In the genomic region with DNA sequence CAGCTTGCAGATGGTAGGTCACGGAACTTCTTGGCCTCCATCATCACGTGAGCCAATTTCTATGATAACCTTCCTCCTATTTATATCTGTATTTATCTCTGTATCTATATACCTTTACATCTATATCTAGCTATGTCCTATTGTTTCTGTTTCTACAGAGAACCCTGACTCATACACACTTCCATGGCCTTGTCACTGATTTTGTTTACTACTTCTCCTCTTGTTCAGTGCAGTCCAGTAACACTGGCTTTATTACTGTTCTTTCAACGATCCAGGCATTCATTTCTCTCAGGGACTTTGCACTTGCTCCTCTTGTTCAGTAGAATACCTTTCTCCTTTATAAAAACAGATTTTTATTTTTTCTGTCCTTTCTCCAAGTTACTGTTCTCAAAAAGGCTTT, we compare ENCODE assay signal across 2 cellular contexts.
TF ChIP-seq lines count a peak whose summit lies in the region.

No MANE protein-coding gene starts in this region.

TF ChIP-seq in GM23338, 12 proteins besides CTCF, POLR2A, EP300 and RAD21:
- no peak for TF ChIP-seq JUNB (IDR thresholded peaks at IDR 0.05; ENCODE audit: unreplicated experiment)
- TF ChIP-seq EZH2phosphoT487 (IDR thresholded peaks at IDR 0.05; ENCODE audit: unreplicated experiment): no peak
- no peak for TF ChIP-seq ZNF114 (CRISPR knock-in tag; IDR thresholded peaks at IDR 0.05)
- no peak for TF ChIP-seq NANOG (IDR thresholded peaks at IDR 0.05; ENCODE audit: borderline replicate concordance)
- TF ChIP-seq, protein P1, sequence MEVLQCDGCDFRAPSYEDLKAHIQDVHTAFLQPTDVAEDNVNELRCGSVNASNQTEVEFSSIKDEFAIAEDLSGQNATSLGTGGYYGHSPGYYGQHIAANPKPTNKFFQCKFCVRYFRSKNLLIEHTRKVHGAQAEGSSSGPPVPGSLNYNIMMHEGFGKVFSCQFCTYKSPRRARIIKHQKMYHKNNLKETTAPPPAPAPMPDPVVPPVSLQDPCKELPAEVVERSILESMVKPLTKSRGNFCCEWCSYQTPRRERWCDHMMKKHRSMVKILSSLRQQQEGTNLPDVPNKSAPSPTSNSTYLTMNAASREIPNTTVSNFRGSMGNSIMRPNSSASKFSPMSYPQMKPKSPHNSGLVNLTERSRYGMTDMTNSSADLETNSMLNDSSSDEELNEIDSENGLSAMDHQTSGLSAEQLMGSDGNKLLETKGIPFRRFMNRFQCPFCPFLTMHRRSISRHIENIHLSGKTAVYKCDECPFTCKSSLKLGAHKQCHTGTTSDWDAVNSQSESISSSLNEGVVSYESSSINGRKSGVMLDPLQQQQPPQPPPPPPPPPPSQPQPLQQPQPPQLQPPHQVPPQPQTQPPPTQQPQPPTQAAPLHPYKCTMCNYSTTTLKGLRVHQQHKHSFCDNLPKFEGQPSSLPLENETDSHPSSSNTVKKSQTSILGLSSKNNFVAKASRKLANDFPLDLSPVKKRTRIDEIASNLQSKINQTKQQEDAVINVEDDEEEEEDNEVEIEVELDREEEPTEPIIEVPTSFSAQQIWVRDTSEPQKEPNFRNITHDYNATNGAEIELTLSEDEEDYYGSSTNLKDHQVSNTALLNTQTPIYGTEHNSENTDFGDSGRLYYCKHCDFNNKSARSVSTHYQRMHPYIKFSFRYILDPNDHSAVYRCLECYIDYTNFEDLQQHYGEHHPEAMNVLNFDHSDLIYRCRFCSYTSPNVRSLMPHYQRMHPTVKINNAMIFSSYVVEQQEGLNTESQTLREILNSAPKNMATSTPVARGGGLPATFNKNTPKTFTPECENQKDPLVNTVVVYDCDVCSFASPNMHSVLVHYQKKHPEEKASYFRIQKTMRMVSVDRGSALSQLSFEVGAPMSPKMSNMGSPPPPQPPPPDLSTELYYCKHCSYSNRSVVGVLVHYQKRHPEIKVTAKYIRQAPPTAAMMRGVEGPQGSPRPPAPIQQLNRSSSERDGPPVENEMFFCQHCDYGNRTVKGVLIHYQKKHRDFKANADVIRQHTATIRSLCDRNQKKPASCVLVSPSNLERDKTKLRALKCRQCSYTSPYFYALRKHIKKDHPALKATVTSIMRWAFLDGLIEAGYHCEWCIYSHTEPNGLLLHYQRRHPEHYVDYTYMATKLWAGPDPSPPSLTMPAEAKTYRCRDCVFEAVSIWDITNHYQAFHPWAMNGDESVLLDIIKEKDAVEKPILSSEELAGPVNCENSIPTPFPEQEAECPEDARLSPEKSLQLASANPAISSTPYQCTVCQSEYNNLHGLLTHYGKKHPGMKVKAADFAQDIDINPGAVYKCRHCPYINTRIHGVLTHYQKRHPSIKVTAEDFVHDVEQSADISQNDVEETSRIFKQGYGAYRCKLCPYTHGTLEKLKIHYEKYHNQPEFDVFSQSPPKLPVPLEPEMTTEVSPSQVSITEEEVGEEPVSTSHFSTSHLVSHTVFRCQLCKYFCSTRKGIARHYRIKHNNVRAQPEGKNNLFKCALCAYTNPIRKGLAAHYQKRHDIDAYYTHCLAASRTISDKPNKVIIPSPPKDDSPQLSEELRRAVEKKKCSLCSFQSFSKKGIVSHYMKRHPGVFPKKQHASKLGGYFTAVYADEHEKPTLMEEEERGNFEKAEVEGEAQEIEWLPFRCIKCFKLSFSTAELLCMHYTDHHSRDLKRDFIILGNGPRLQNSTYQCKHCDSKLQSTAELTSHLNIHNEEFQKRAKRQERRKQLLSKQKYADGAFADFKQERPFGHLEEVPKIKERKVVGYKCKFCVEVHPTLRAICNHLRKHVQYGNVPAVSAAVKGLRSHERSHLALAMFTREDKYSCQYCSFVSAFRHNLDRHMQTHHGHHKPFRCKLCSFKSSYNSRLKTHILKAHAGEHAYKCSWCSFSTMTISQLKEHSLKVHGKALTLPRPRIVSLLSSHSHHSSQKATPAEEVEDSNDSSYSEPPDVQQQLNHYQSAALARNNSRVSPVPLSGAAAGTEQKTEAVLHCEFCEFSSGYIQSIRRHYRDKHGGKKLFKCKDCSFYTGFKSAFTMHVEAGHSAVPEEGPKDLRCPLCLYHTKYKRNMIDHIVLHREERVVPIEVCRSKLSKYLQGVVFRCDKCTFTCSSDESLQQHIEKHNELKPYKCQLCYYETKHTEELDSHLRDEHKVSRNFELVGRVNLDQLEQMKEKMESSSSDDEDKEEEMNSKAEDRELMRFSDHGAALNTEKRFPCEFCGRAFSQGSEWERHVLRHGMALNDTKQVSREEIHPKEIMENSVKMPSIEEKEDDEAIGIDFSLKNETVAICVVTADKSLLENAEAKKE (CRISPR knock-in tag; IDR thresholded peaks at IDR 0.05): no peak
- TF ChIP-seq, protein P2, sequence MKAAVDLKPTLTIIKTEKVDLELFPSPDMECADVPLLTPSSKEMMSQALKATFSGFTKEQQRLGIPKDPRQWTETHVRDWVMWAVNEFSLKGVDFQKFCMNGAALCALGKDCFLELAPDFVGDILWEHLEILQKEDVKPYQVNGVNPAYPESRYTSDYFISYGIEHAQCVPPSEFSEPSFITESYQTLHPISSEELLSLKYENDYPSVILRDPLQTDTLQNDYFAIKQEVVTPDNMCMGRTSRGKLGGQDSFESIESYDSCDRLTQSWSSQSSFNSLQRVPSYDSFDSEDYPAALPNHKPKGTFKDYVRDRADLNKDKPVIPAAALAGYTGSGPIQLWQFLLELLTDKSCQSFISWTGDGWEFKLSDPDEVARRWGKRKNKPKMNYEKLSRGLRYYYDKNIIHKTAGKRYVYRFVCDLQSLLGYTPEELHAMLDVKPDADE (IDR thresholded peaks at IDR 0.05): no peak
- TF ChIP-seq ZNF331 (CRISPR knock-in tag; IDR thresholded peaks at IDR 0.05; ENCODE audit: low read depth): no peak
- TF ChIP-seq EZH2 (IDR thresholded peaks at IDR 0.05; ENCODE audit: low read depth, unreplicated experiment): no peak
- TF ChIP-seq POLR2AphosphoS5 (IDR thresholded peaks at IDR 0.05; ENCODE audit: low read depth): no peak
- TF ChIP-seq CREB1 (CRISPR knock-in tag; IDR thresholded peaks at IDR 0.05; ENCODE audit: low read depth): no peak

TF ChIP-seq in H1, 55 proteins besides CTCF, POLR2A, EP300 and RAD21:
- TF ChIP-seq, protein P3, sequence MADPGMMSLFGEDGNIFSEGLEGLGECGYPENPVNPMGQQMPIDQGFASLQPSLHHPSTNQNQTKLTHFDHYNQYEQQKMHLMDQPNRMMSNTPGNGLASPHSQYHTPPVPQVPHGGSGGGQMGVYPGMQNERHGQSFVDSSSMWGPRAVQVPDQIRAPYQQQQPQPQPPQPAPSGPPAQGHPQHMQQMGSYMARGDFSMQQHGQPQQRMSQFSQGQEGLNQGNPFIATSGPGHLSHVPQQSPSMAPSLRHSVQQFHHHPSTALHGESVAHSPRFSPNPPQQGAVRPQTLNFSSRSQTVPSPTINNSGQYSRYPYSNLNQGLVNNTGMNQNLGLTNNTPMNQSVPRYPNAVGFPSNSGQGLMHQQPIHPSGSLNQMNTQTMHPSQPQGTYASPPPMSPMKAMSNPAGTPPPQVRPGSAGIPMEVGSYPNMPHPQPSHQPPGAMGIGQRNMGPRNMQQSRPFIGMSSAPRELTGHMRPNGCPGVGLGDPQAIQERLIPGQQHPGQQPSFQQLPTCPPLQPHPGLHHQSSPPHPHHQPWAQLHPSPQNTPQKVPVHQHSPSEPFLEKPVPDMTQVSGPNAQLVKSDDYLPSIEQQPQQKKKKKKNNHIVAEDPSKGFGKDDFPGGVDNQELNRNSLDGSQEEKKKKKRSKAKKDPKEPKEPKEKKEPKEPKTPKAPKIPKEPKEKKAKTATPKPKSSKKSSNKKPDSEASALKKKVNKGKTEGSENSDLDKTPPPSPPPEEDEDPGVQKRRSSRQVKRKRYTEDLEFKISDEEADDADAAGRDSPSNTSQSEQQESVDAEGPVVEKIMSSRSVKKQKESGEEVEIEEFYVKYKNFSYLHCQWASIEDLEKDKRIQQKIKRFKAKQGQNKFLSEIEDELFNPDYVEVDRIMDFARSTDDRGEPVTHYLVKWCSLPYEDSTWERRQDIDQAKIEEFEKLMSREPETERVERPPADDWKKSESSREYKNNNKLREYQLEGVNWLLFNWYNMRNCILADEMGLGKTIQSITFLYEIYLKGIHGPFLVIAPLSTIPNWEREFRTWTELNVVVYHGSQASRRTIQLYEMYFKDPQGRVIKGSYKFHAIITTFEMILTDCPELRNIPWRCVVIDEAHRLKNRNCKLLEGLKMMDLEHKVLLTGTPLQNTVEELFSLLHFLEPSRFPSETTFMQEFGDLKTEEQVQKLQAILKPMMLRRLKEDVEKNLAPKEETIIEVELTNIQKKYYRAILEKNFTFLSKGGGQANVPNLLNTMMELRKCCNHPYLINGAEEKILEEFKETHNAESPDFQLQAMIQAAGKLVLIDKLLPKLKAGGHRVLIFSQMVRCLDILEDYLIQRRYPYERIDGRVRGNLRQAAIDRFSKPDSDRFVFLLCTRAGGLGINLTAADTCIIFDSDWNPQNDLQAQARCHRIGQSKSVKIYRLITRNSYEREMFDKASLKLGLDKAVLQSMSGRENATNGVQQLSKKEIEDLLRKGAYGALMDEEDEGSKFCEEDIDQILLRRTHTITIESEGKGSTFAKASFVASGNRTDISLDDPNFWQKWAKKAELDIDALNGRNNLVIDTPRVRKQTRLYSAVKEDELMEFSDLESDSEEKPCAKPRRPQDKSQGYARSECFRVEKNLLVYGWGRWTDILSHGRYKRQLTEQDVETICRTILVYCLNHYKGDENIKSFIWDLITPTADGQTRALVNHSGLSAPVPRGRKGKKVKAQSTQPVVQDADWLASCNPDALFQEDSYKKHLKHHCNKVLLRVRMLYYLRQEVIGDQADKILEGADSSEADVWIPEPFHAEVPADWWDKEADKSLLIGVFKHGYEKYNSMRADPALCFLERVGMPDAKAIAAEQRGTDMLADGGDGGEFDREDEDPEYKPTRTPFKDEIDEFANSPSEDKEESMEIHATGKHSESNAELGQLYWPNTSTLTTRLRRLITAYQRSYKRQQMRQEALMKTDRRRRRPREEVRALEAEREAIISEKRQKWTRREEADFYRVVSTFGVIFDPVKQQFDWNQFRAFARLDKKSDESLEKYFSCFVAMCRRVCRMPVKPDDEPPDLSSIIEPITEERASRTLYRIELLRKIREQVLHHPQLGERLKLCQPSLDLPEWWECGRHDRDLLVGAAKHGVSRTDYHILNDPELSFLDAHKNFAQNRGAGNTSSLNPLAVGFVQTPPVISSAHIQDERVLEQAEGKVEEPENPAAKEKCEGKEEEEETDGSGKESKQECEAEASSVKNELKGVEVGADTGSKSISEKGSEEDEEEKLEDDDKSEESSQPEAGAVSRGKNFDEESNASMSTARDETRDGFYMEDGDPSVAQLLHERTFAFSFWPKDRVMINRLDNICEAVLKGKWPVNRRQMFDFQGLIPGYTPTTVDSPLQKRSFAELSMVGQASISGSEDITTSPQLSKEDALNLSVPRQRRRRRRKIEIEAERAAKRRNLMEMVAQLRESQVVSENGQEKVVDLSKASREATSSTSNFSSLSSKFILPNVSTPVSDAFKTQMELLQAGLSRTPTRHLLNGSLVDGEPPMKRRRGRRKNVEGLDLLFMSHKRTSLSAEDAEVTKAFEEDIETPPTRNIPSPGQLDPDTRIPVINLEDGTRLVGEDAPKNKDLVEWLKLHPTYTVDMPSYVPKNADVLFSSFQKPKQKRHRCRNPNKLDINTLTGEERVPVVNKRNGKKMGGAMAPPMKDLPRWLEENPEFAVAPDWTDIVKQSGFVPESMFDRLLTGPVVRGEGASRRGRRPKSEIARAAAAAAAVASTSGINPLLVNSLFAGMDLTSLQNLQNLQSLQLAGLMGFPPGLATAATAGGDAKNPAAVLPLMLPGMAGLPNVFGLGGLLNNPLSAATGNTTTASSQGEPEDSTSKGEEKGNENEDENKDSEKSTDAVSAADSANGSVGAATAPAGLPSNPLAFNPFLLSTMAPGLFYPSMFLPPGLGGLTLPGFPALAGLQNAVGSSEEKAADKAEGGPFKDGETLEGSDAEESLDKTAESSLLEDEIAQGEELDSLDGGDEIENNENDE (IDR thresholded peaks at IDR 0.05; ENCODE audit: insufficient replicate concordance, low read length): no peak
- TF ChIP-seq SP4 (IDR thresholded peaks at IDR 0.05; ENCODE audit: low read length): no peak
- TF ChIP-seq, protein P4, sequence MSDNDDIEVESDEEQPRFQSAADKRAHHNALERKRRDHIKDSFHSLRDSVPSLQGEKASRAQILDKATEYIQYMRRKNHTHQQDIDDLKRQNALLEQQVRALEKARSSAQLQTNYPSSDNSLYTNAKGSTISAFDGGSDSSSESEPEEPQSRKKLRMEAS (IDR thresholded peaks at IDR 0.05): no peak
- no peak for TF ChIP-seq TBP (IDR thresholded peaks at IDR 0.05; ENCODE audit: low read depth, low read length)
- TF ChIP-seq SIRT6 (IDR thresholded peaks at IDR 0.05; ENCODE audit: low read length): no peak
- no peak for TF ChIP-seq RNF2 (IDR thresholded peaks at IDR 0.05; ENCODE audit: borderline replicate concordance, low read depth, low read length, missing control alignments, poor library complexity, severe bottlenecking)
- TF ChIP-seq, protein P5, sequence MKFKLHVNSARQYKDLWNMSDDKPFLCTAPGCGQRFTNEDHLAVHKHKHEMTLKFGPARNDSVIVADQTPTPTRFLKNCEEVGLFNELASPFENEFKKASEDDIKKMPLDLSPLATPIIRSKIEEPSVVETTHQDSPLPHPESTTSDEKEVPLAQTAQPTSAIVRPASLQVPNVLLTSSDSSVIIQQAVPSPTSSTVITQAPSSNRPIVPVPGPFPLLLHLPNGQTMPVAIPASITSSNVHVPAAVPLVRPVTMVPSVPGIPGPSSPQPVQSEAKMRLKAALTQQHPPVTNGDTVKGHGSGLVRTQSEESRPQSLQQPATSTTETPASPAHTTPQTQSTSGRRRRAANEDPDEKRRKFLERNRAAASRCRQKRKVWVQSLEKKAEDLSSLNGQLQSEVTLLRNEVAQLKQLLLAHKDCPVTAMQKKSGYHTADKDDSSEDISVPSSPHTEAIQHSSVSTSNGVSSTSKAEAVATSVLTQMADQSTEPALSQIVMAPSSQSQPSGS (IDR thresholded peaks at IDR 0.05; ENCODE audit: low read length): no peak
- TF ChIP-seq, protein P6, sequence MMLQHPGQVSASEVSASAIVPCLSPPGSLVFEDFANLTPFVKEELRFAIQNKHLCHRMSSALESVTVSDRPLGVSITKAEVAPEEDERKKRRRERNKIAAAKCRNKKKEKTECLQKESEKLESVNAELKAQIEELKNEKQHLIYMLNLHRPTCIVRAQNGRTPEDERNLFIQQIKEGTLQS (IDR thresholded peaks at IDR 0.05; ENCODE audit: insufficient read depth, low read depth, low read length): no peak
- TF ChIP-seq POU5F1 (IDR thresholded peaks at IDR 0.05; ENCODE audit: low read depth, low read length): no peak
- no peak for TF ChIP-seq SP2 (IDR thresholded peaks at IDR 0.05; ENCODE audit: low read length)
- no peak for TF ChIP-seq CEBPB (IDR thresholded peaks at IDR 0.05; ENCODE audit: low read depth, low read length)
